Comparison of ENCODE assay signal across 16 cellular contexts in genomic region chr3:64174328-64174727, GRCh38. TPM values are rescaled to one million over a fixed set of nuclear protein-coding genes. Genes with fewer than 3 reads are reported as not detected.
"Had no signal": no experiment of that assay in that cellular context is flagged by ENCODE, and none has a peak within 500 bp of the region (broad histone marks: within the 10 kb centered on the region; RNA-seq: fewer than 3 reads in every experiment).

No MANE protein-coding gene starts in this region.

- ATAC-seq: activated CD8-positive, alpha-beta T cell treated with anti-CD3 and anti-CD28 coated beads, Interleukin-2, amount 10 ng/mL, durations not matched to agents 7 days and 5 days; sciatic nerve; WTC11 had no signal

- H3K9me3 Mint-ChIP-seq: T-helper 1 cell treated with Interleukin-12 subunit alpha and Interleukin-12 subunit beta and Interleukin-4 antibody, amounts not matched to agents 30 μg/mL and 1 μg/mL, for 36 hours had no signal

- H3K4me1 ChIP-seq: prostate gland, suprapubic skin had no signal

- H3K36me3 Mint-ChIP-seq: immature natural killer cell, WTC11 had no signal

- H3K27ac ChIP-seq: coronary artery, prostate gland, suprapubic skin had no signal

- H3K27ac Mint-ChIP-seq: activated CD8-positive, alpha-beta T cell treated with anti-CD3 and anti-CD28 coated beads, Interleukin-2, amount 10 ng/mL, durations not matched to agents 7 days and 5 days; immature natural killer cell; nephron progenitor cell; T-helper 1 cell treated with Interleukin-12 subunit alpha and Interleukin-12 subunit beta and Interleukin-4 antibody, amounts not matched to agents 30 μg/mL and 1 μg/mL, for 36 hours; WTC11 had no signal

- H3K4me3 Mint-ChIP-seq: activated CD8-positive, alpha-beta T cell treated with anti-CD3 and anti-CD28 coated beads, Interleukin-2, amount 10 ng/mL, durations not matched to agents 7 days and 5 days; immature natural killer cell; nephron progenitor cell; T-helper 1 cell treated with Interleukin-12 subunit alpha and Interleukin-12 subunit beta and Interleukin-4 antibody, amounts not matched to agents 30 μg/mL and 1 μg/mL, for 36 hours; WTC11 had no signal

- H3K4me1 Mint-ChIP-seq: immature natural killer cell had no signal

- H3K36me3 ChIP-seq: prostate gland, suprapubic skin had no signal

- H3K27me3 ChIP-seq: suprapubic skin had no signal

- H3K9me3 ChIP-seq: prostate gland, suprapubic skin had no signal

- DNase-seq: activated CD4-positive, alpha-beta T cell treated with anti-CD3 and anti-CD28 coated beads for 48 hours; activated CD8-positive, alpha-beta memory T cell treated with anti-CD3 and anti-CD28 coated beads, Interleukin-2, amount 50 U/mL, for 48 hours; activated CD8-positive, alpha-beta T cell treated with anti-CD3 and anti-CD28 coated beads, Interleukin-2, amount 10 ng/mL, durations not matched to agents 7 days and 5 days; activated naive CD4-positive, alpha-beta T cell; caudate nucleus; effector CD4-positive, alpha-beta T cell; immature natural killer cell; nephron progenitor cell; stimulated activated CD4-positive, alpha-beta T cell treated with anti-CD3 and anti-CD28 coated beads, Interleukin-12 subunit alpha, Interleukin-12 subunit beta, amount 100 ng/mL, for 4 hours; stimulated activated naive CD4-positive, alpha-beta T cell treated with Interleukin-2 at 50 U/mL for 16 hours had no signal

- H3K4me3 ChIP-seq: coronary artery, prostate gland, suprapubic skin had no signal

RNA-seq across cellular contexts. Expression of gene PRICKLE2, which starts 50.9 kb away (rescaled TPM):
- total RNA-seq: activated CD8-positive, alpha-beta T cell treated with anti-CD3 and anti-CD28 coated beads, Interleukin-2, amount 10 ng/mL, durations not matched to agents 7 days and 5 days had no signal
